ENCODE assay signal across 8 cellular contexts in genomic region chr10:50937230-50937907, GRCh38. TPM values are rescaled to one million over a fixed set of nuclear protein-coding genes. Genes with fewer than 3 reads are reported as not detected.
DNase-seq lines count a peak whose midpoint lies in the region; ATAC-seq and TF ChIP-seq lines count a peak whose summit lies in the region.

No MANE protein-coding gene starts in this region.

- H3K36me3 ChIP-seq in HCT116 (ENCODE audit: control insufficient read depth in 1 of 2, insufficient read depth in 2 of 2, low read length in 2 of 2) (no peaks in the 10 kb centered on the region), adrenal gland (replicated peaks in 1 of 2) (no peaks in the 10 kb centered on the region)

- CTCF ChIA-PET in HCT116 (lab: Charles Lee) = no interaction called here
- CTCF ChIA-PET in activated naive CD4-positive, alpha-beta T cell treated with anti-CD3 and anti-CD28 coated beads for 36 hours (lab: Charles Lee) = no interaction called here

- H3K36me3 Mint-ChIP-seq in activated T-cell treated with anti-CD3 and anti-CD28 coated beads, Interleukin-2, amount 50 U/mL, for 24 hours (ENCODE audit: low read depth) = no peaks in the 10 kb centered on the region
- no peaks in the 10 kb centered on the region for H3K36me3 Mint-ChIP-seq in activated naive CD4-positive, alpha-beta T cell treated with anti-CD3 and anti-CD28 coated beads for 36 hours (ENCODE audit: low read depth)

- no peaks in the 10 kb centered on the region for H3K4me1 Mint-ChIP-seq in activated T-cell treated with anti-CD3 and anti-CD28 coated beads, Interleukin-2, amount 50 U/mL, for 24 hours (ENCODE audit: low read depth)
- no peaks in the 10 kb centered on the region for H3K4me1 Mint-ChIP-seq in activated naive CD4-positive, alpha-beta T cell treated with anti-CD3 and anti-CD28 coated beads for 36 hours (ENCODE audit: low read depth)

- no peak overlapping the region for H3K27ac Mint-ChIP-seq in activated T-cell treated with anti-CD3 and anti-CD28 coated beads, Interleukin-2, amount 50 U/mL, for 24 hours
- no peak overlapping the region for H3K27ac Mint-ChIP-seq in activated naive CD4-positive, alpha-beta T cell treated with anti-CD3 and anti-CD28 coated beads for 36 hours

- H3K79me2 ChIP-seq in HCT116 (ENCODE audit: insufficient read depth, low read length) = no peaks in the 10 kb centered on the region

- H3K27ac ChIP-seq in HCT116 (ENCODE audit: low read depth, low read length) = no peak overlapping the region
- no peak overlapping the region for H3K27ac ChIP-seq in adrenal gland

- H3K9ac ChIP-seq in HCT116 (ENCODE audit: low read length) = no peak overlapping the region

- H3K4me3 Mint-ChIP-seq in activated T-cell treated with anti-CD3 and anti-CD28 coated beads, Interleukin-2, amount 50 U/mL, for 24 hours = no peak overlapping the region
- no peak overlapping the region for H3K4me3 Mint-ChIP-seq in activated naive CD4-positive, alpha-beta T cell treated with anti-CD3 and anti-CD28 coated beads for 36 hours

- no TSS peak for BruUV-seq in HCT116 (replicated peaks; lab: Mats Ljungman, UMichigan)

- POLR2A ChIA-PET in HCT116 (lab: Charles Lee) = no interaction called here

- DNase-seq in AG08395 (ENCODE audit: low spot score) (peak; percentile 52), HCT116 (ENCODE audit: low read depth, low spot score) (peak; percentile 39), adrenal gland (no peak), inferior parietal cortex (ENCODE audit: extremely low spot score) (peak; percentile 62), ureter (ENCODE audit: low spot score) (no peak)
- DNase-seq in activated T-cell treated with anti-CD3 and anti-CD28 coated beads, Interleukin-2, amount 50 U/mL, for 24 hours = no peak
- DNase-seq in activated naive CD4-positive, alpha-beta T cell treated with anti-CD3 and anti-CD28 coated beads for 36 hours = no peak
- no peak for DNase-seq in activated naive CD4-positive, alpha-beta T cell treated with anti-CD3 and anti-CD28 coated beads, Interleukin-2, amount 50 U/mL, for 16 hours

- TF ChIP-seq CTCF in HCT116 (IDR thresholded peaks at IDR 0.05 in 2 of 3, conservative IDR thresholded peaks at IDR 0.05 in 1 of 3; ENCODE audit: borderline replicate concordance in 1 of 3, insufficient read depth in 1 of 3, low read depth in 2 of 3, low read length in 2 of 3) (peak; percentile 45 to 73 (median 60); a peak in 5 of 6 replicates), adrenal gland (IDR thresholded peaks at IDR 0.05) (peak; percentile 19 to 50 (median 36))

- RAD21 ChIA-PET in HCT116 (lab: Charles Lee; ENCODE audit: low non-redundant PET in 1 of 2, low total read pairs in 2 of 2, uncharacterized antibody in 2 of 2, unreplicated experiment in 2 of 2) = no interaction called here

- ATAC-seq in HCT116 = peak; percentile 75

- intact Hi-C loops in HCT116 (cut with micrococcal nuclease) (loop anchor here (5.0 kb wide), 1 partner anchor 145 kb away; no protein-coding TSS in a partner anchor), adrenal gland (cut with DNase I) (no loop called here)
- intact Hi-C loops in activated naive CD4-positive, alpha-beta T cell treated with anti-CD3 and anti-CD28 coated beads for 36 hours (cut with micrococcal nuclease) = no loop called here

- no peaks in the 10 kb centered on the region for H3K9me2 ChIP-seq in HCT116 (ENCODE audit: insufficient read depth)

- H3K4me1 ChIP-seq in HCT116 (ENCODE audit: control insufficient read depth in 1 of 2, insufficient read depth in 2 of 2, low read length in 2 of 2) (no peaks in the 10 kb centered on the region), adrenal gland (replicated peaks in 1 of 2) (no peaks in the 10 kb centered on the region)

- no peak for TF ChIP-seq POLR2A in HCT116 (IDR thresholded peaks at IDR 0.05; ENCODE audit: borderline replicate concordance, extremely low read depth, insufficient read depth, insufficient read length)
- TF ChIP-seq POLR2A in adrenal gland (IDR thresholded peaks at IDR 0.05) = no peak

- H3K9me3 Mint-ChIP-seq in activated T-cell treated with anti-CD3 and anti-CD28 coated beads, Interleukin-2, amount 50 U/mL, for 24 hours = no peaks in the 10 kb centered on the region
- H3K9me3 Mint-ChIP-seq in activated naive CD4-positive, alpha-beta T cell treated with anti-CD3 and anti-CD28 coated beads for 36 hours = no peaks in the 10 kb centered on the region

- 17 to 26% (median 21%) methylated on average over 4 of the region's 4 CpGs for WGBS in adrenal gland, 4 donors

- H3K9me3 ChIP-seq in HCT116 (ENCODE audit: control insufficient read depth in 1 of 2, insufficient read depth in 1 of 2, low read depth in 1 of 2, low read length in 2 of 2) (no peaks in the 10 kb centered on the region), adrenal gland (replicated peaks in 1 of 3) (no peaks in the 10 kb centered on the region)

- H3K27me3 ChIP-seq in HCT116 (ENCODE audit: insufficient read depth, low read length) (no peaks in the 10 kb centered on the region), adrenal gland (no peaks in the 10 kb centered on the region)

- peak overlapping the region; percentile 72 for H2AFZ ChIP-seq in HCT116 (ENCODE audit: low read depth, low read length, poor library complexity, severe bottlenecking)

- H3K27me3 Mint-ChIP-seq in activated T-cell treated with anti-CD3 and anti-CD28 coated beads, Interleukin-2, amount 50 U/mL, for 24 hours = peaks cover 14% of the 10 kb centered on the region
- peaks cover 11% of the 10 kb centered on the region for H3K27me3 Mint-ChIP-seq in activated naive CD4-positive, alpha-beta T cell treated with anti-CD3 and anti-CD28 coated beads for 36 hours (ENCODE audit: low read depth)

- H3K4me2 ChIP-seq in HCT116 (ENCODE audit: low read length) = no peak overlapping the region

- TF ChIP-seq RAD21 in HCT116 (IDR thresholded peaks at IDR 0.05; ENCODE audit: low read depth) = peak; percentile 55; the same call in 1 of the 2 replicates

- no peaks in the 10 kb centered on the region for H4K20me1 ChIP-seq in HCT116 (ENCODE audit: insufficient read depth)

- H3K4me3 ChIP-seq in HCT116 (replicated peaks in 1 of 2; ENCODE audit: low read depth in 1 of 2, low read length in 2 of 2) (no peak overlapping the region), adrenal gland (no peak overlapping the region)

TF ChIP-seq in HCT116, 20 proteins besides CTCF, POLR2A, EP300 and RAD21:
- TF ChIP-seq, protein P1, sequence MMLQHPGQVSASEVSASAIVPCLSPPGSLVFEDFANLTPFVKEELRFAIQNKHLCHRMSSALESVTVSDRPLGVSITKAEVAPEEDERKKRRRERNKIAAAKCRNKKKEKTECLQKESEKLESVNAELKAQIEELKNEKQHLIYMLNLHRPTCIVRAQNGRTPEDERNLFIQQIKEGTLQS (IDR thresholded peaks at IDR 0.05) = no peak
- no peak for TF ChIP-seq FOSL1 (IDR thresholded peaks at IDR 0.05; ENCODE audit: low read depth)
- TF ChIP-seq SIN3A (IDR thresholded peaks at IDR 0.05; ENCODE audit: low read depth) = no peak
- TF ChIP-seq ELF1 (IDR thresholded peaks at IDR 0.05; ENCODE audit: borderline replicate concordance, low read depth) = no peak
- TF ChIP-seq ZBTB33 (IDR thresholded peaks at IDR 0.05; ENCODE audit: extremely low read depth, insufficient replicate concordance, low read length) = no peak
- TF ChIP-seq EZH2 (IDR thresholded peaks at IDR 0.05) = no peak
- no peak for TF ChIP-seq SP1 (IDR thresholded peaks at IDR 0.05; ENCODE audit: low read depth)
- no peak for TF ChIP-seq EGR1 (IDR thresholded peaks at IDR 0.05; ENCODE audit: low read depth)
- TF ChIP-seq ZNF274 (IDR thresholded peaks at IDR 0.05; ENCODE audit: low read depth, low read length) = no peak
- no peak for TF ChIP-seq TCF7L2 (IDR thresholded peaks at IDR 0.05; ENCODE audit: borderline replicate concordance, extremely low read depth, insufficient read depth, insufficient read length)
- no peak for TF ChIP-seq POLR2AphosphoS5 (IDR thresholded peaks at IDR 0.05; ENCODE audit: low read depth, low read length)
TF ChIP-seq in HCT116: peak in this region for 0.

RNA-seq across cellular contexts. Expression of gene A1CF, which starts 51.9 kb away (rescaled TPM):
- total RNA-seq in HCT116 (2021; ENCODE audit: unreplicated experiment) (0.30 TPM), adrenal gland (under 1 TPM in 2 of 8 donors, not detected in 6; 0.04 to 0.07 TPM), ureter (not detected)
- 0.04 TPM in 1 of 2 replicates, not detected in the other for polyA plus RNA-seq in HCT116 (2012)
- polyA plus RNA-seq in adrenal gland = under 1 TPM in 1 of 3 donors, not detected in 2; 0.04 TPM
- not detected for total RNA-seq in activated naive CD4-positive, alpha-beta T cell treated with anti-CD3 and anti-CD28 coated beads for 36 hours

Comparison
In these comparisons a context has a peak if more than half of its experiments do, and no peak if none do; other contexts are left out.
1. DNase-seq: peak in AG08395 (single experiment), HCT116 (single experiment) and inferior parietal cortex (single experiment); none in adrenal gland (0 of 7), ureter (single experiment), activated T-cell treated with anti-CD3 and anti-CD28 coated beads, Interleukin-2, amount 50 U/mL, for 24 hours (single experiment), activated naive CD4-positive, alpha-beta T cell treated with anti-CD3 and anti-CD28 coated beads for 36 hours (single experiment) and activated naive CD4-positive, alpha-beta T cell treated with anti-CD3 and anti-CD28 coated beads, Interleukin-2, amount 50 U/mL, for 16 hours (single experiment).